In genomic region chr11:101436511-101437142, GRCh38 we compare ENCODE assay signal across 1 cellular context.
TF ChIP-seq lines count a peak whose summit lies in the region.

No MANE protein-coding gene starts in this region.

TF ChIP-seq in liver, 16 proteins besides CTCF, POLR2A, EP300 and RAD21 (continued from another document):
- TF ChIP-seq ZBTB33 (IDR thresholded peaks at IDR 0.05) = no peak
- no peak for TF ChIP-seq ATF3 (IDR thresholded peaks at IDR 0.05)
